ENCODE assay signal across 8 cellular contexts in genomic region chr14:22226381-22226780, GRCh38.
DNase-seq lines count a peak whose midpoint lies in the region; ATAC-seq and TF ChIP-seq lines count a peak whose summit lies in the region.

No MANE protein-coding gene starts in this region.

- peaks cover 6% of the 10 kb centered on the region for H3K27me3 Mint-ChIP-seq in IgD-negative memory B cell
- no peaks in the 10 kb centered on the region for H3K27me3 Mint-ChIP-seq in activated CD4-positive, alpha-beta T cell treated with anti-CD3 and anti-CD28 coated beads, Interleukin-2, amount 10 ng/mL, durations not matched to agents 24 days and 14 days

- ATAC-seq in HG03571 (IDR thresholded peaks at IDR 0.05; ENCODE audit: unreplicated experiment) = no peak
- no peak for ATAC-seq in GM18511 (IDR thresholded peaks at IDR 0.05; ENCODE audit: unreplicated experiment)

- H3K27ac ChIP-seq in tibial artery = peak overlapping the region in 1 of 2 donors; percentile 37

- no peaks in the 10 kb centered on the region for H3K9me3 ChIP-seq in tibial artery

- H3K27ac Mint-ChIP-seq in IgD-negative memory B cell = peak overlapping the region; percentile 28 to 88 (median 82)
- peak overlapping the region; percentile 85 for H3K27ac Mint-ChIP-seq in activated CD4-positive, alpha-beta T cell treated with anti-CD3 and anti-CD28 coated beads, Interleukin-2, amount 10 ng/mL, durations not matched to agents 24 days and 14 days

- TF ChIP-seq CTCF in tibial artery (IDR thresholded peaks at IDR 0.05) = peak in 1 of 2 experiments; percentile 19

- intact Hi-C loops in activated CD4-positive, alpha-beta T cell treated with anti-CD3 and anti-CD28 coated beads, Interleukin-2, amount 10 ng/mL, durations not matched to agents 24 days and 14 days (cut with micrococcal nuclease) = loop anchor here (5.0 kb wide), 2 partner anchors 41 to 331 kb away; no protein-coding TSS in a partner anchor
- intact Hi-C loops in tibial artery (cut with DNase I; ENCODE audit: low total_unique reads) = no loop called here

- H3K27me3 ChIP-seq in tibial artery = no peaks in the 10 kb centered on the region

- no peaks in the 10 kb centered on the region for H3K36me3 ChIP-seq in tibial artery

- H3K4me1 ChIP-seq in tibial artery = peaks cover 0 to 35% (median 2%) of the 10 kb centered on the region in 4 donors

- H3K9me3 Mint-ChIP-seq in IgD-negative memory B cell = no peaks in the 10 kb centered on the region
- no peaks in the 10 kb centered on the region for H3K9me3 Mint-ChIP-seq in activated CD4-positive, alpha-beta T cell treated with anti-CD3 and anti-CD28 coated beads, Interleukin-2, amount 10 ng/mL, durations not matched to agents 24 days and 14 days

- H3K4me3 ChIP-seq in tibial artery = no peak overlapping the region

- H3K4me1 Mint-ChIP-seq in IgD-negative memory B cell = peaks cover 15 to 31% (median 18%) of the 10 kb centered on the region in 3 donors
- no peaks in the 10 kb centered on the region for H3K4me1 Mint-ChIP-seq in activated CD4-positive, alpha-beta T cell treated with anti-CD3 and anti-CD28 coated beads, Interleukin-2, amount 10 ng/mL, durations not matched to agents 24 days and 14 days

- peak overlapping the region; percentile 9 to 62 (median 50) for H3K4me3 Mint-ChIP-seq in IgD-negative memory B cell
- peak overlapping the region; percentile 76 for H3K4me3 Mint-ChIP-seq in activated CD4-positive, alpha-beta T cell treated with anti-CD3 and anti-CD28 coated beads, Interleukin-2, amount 10 ng/mL, durations not matched to agents 24 days and 14 days

- H3K36me3 Mint-ChIP-seq in IgD-negative memory B cell = no peaks in the 10 kb centered on the region
- peaks cover 2% of the 10 kb centered on the region for H3K36me3 Mint-ChIP-seq in activated CD4-positive, alpha-beta T cell treated with anti-CD3 and anti-CD28 coated beads, Interleukin-2, amount 10 ng/mL, durations not matched to agents 24 days and 14 days (ENCODE audit: low read depth)

- DNase-seq in COLO829 (ENCODE audit: low spot score) = peak; percentile 40
- peak; percentile 72 for DNase-seq in activated CD4-positive, alpha-beta T cell treated with anti-CD3 and anti-CD28 coated beads, Interleukin-2, amount 10 ng/mL, durations not matched to agents 24 days and 14 days
- DNase-seq in kidney tubule cell (ENCODE audit: low spot score) = peak; percentile 38
- no peak for DNase-seq in tibial artery
- DNase-seq in NCI-H82 (lab: John Stamatoyannopoulos, UW) = no peak

Comparison
In these comparisons a context has a peak if more than half of its experiments do, and no peak if none do; other contexts are left out.
1. DNase-seq: peak in COLO829 (single experiment), activated CD4-positive, alpha-beta T cell treated with anti-CD3 and anti-CD28 coated beads, Interleukin-2, amount 10 ng/mL, durations not matched to agents 24 days and 14 days (single experiment) and kidney tubule cell (single experiment); none in tibial artery (0 of 2) and NCI-H82 (single experiment).